ENCODE assay signal across 25 cellular contexts in the genomic region with DNA sequence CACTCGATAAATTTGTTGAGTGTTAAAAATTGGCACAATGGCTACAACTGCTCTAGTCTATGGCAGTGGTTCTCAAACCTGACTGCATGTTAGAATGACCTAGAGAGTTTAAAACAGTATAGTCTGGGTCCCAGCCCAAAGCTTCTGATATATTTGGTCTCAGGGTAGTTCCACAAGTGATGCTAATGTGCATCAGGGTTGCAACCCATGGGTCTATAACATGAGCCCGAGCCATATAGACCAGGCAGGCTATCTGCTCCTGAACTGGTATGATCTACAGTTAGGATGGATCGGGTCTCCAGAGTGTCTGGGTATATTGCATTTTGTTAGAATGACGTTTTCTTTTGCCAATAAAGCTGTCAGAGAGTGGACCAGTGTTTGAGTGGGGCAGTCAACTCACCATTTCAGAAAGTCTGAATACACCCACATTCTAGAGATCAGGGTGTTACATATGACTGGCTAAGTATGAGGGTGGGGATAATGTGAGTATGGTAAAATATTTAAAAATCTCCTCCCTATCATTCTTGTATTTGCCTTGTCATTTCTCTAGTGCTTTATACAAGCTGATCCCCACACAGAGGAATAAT.
"Had no signal": no experiment of that assay in that cellular context is flagged by ENCODE, and none has a peak within 500 bp of the region (broad histone marks: within the 10 kb centered on the region; RNA-seq: fewer than 3 reads in every experiment).

No MANE protein-coding gene starts in this region.

- H3K36me3 Mint-ChIP-seq: activated CD8-positive, alpha-beta memory T cell treated with anti-CD3 and anti-CD28 coated beads, Interleukin-2, amount 10 ng/mL, durations not matched to agents 7 days and 5 days; activated naive CD4-positive, alpha-beta T cell treated with anti-CD3 and anti-CD28 coated beads, Interleukin-2, amount 50 U/mL, for 24 hours; stimulated activated memory B cell treated with anti-CD40 and anti-IgM and Interleukin-4, amounts not matched to agents 10 μg/mL and 1 μg/mL and 100 μg/mL, for 72 hours had no signal

- H3K27ac ChIP-seq: breast epithelium, epithelial cell of prostate, heart right ventricle, ovary, stomach, thyroid gland had no signal

- H3K27me3 ChIP-seq: breast epithelium, ovary, stomach, thyroid gland had no signal

- DNase-seq: activated CD4-positive, alpha-beta T cell treated with anti-CD3 and anti-CD28 coated beads for 36 hours; activated CD4-positive, CD25-positive, alpha-beta regulatory T cell; activated CD8-positive, alpha-beta memory T cell treated with anti-CD3 and anti-CD28 coated beads, Interleukin-2, amount 10 ng/mL, durations not matched to agents 7 days and 5 days; activated CD8-positive, alpha-beta T cell treated with anti-CD3 and anti-CD28 coated beads, Interleukin-2, amount 10 ng/mL, durations not matched to agents 7 days and 5 days; activated naive CD8-positive, alpha-beta T cell treated with anti-CD3 and anti-CD28 coated beads, Interleukin-2, amount 50 U/mL, for 24 hours; activated T-cell treated with anti-CD3 and anti-CD28 coated beads, Interleukin-2, amount 50 U/mL, for 48 hours; amygdala; central memory CD4-positive, alpha-beta T cell; heart right ventricle; naive thymus-derived CD4-positive, alpha-beta T cell; ovary; small intestine; stimulated activated CD4-positive, alpha-beta T cell treated with anti-CD3 and anti-CD28 coated beads, Interleukin-1b, Interleukin-23, amount 100 ng/mL, for 48 hours; stimulated activated CD4-positive, alpha-beta T cell treated with anti-CD3 and anti-CD28 coated beads, Interleukin-4, amount 100 ng/mL, for 4 hours; stimulated activated CD8-positive, alpha-beta memory T cell treated with anti-CD3 and anti-CD28 coated beads, Interleukin-4, amount 100 ng/mL, for 48 hours; stomach; thyroid gland had no signal

- H3K9me3 ChIP-seq: breast epithelium, ovary, stomach, thyroid gland had no signal

- ATAC-seq: activated CD4-positive, alpha-beta T cell treated with anti-CD3 and anti-CD28 coated beads for 36 hours; activated CD8-positive, alpha-beta memory T cell treated with anti-CD3 and anti-CD28 coated beads, Interleukin-2, amount 10 ng/mL, durations not matched to agents 7 days and 5 days; activated CD8-positive, alpha-beta T cell treated with anti-CD3 and anti-CD28 coated beads, Interleukin-2, amount 10 ng/mL, durations not matched to agents 7 days and 5 days; activated naive CD8-positive, alpha-beta T cell treated with anti-CD3 and anti-CD28 coated beads, Interleukin-2, amount 50 U/mL, for 24 hours; heart right ventricle; naive thymus-derived CD4-positive, alpha-beta T cell; sciatic nerve; stimulated activated memory B cell treated with anti-CD40 and anti-IgM and Interleukin-4, amounts not matched to agents 10 μg/mL and 1 μg/mL and 100 μg/mL, for 72 hours had no signal

- H3K36me3 ChIP-seq: breast epithelium, ovary had no signal

- H3K4me3 ChIP-seq: breast epithelium, heart right ventricle, ovary, stomach, thyroid gland had no signal

- H3K9me3 Mint-ChIP-seq: activated naive CD4-positive, alpha-beta T cell treated with anti-CD3 and anti-CD28 coated beads, Interleukin-2, amount 50 U/mL, for 24 hours; activated naive CD8-positive, alpha-beta T cell treated with anti-CD3 and anti-CD28 coated beads, Interleukin-2, amount 50 U/mL, for 24 hours; activated T-helper 2 cell treated with anti-CD3 and anti-CD28 coated beads, Interferon-gamma antibody, Interleukin-2, Interleukin-4, amounts not matched to agents 10 μg/mL and 5 μg/mL and 100 μg/mL, durations not matched to agents 14 hours and 24 hours and 36 hours; stimulated activated memory B cell treated with anti-CD40 and anti-IgM and Interleukin-4, amounts not matched to agents 10 μg/mL and 1 μg/mL and 100 μg/mL, for 72 hours had no signal

- H3K27ac Mint-ChIP-seq: activated CD4-positive, alpha-beta T cell treated with anti-CD3 and anti-CD28 coated beads for 36 hours; activated CD8-positive, alpha-beta memory T cell treated with anti-CD3 and anti-CD28 coated beads, Interleukin-2, amount 10 ng/mL, durations not matched to agents 7 days and 5 days; activated CD8-positive, alpha-beta T cell treated with anti-CD3 and anti-CD28 coated beads, Interleukin-2, amount 10 ng/mL, durations not matched to agents 7 days and 5 days; activated naive CD4-positive, alpha-beta T cell treated with anti-CD3 and anti-CD28 coated beads, Interleukin-2, amount 50 U/mL, for 24 hours; activated naive CD8-positive, alpha-beta T cell treated with anti-CD3 and anti-CD28 coated beads, Interleukin-2, amount 50 U/mL, for 24 hours; activated T-helper 2 cell treated with anti-CD3 and anti-CD28 coated beads, Interferon-gamma antibody, Interleukin-2, Interleukin-4, amounts not matched to agents 10 μg/mL and 5 μg/mL and 100 μg/mL, durations not matched to agents 14 hours and 24 hours and 36 hours; mesothelial cell of epicardium; naive thymus-derived CD4-positive, alpha-beta T cell; progenitor cell of endocrine pancreas; stimulated activated memory B cell treated with anti-CD40 and anti-IgM and Interleukin-4, amounts not matched to agents 10 μg/mL and 1 μg/mL and 100 μg/mL, for 72 hours had no signal

- H3K4me1 Mint-ChIP-seq: activated CD4-positive, alpha-beta T cell treated with anti-CD3 and anti-CD28 coated beads for 36 hours; activated CD8-positive, alpha-beta memory T cell treated with anti-CD3 and anti-CD28 coated beads, Interleukin-2, amount 10 ng/mL, durations not matched to agents 7 days and 5 days; activated naive CD4-positive, alpha-beta T cell treated with anti-CD3 and anti-CD28 coated beads, Interleukin-2, amount 50 U/mL, for 24 hours; mesothelial cell of epicardium; naive thymus-derived CD4-positive, alpha-beta T cell; stimulated activated memory B cell treated with anti-CD40 and anti-IgM and Interleukin-4, amounts not matched to agents 10 μg/mL and 1 μg/mL and 100 μg/mL, for 72 hours had no signal

- H3K4me1 ChIP-seq: breast epithelium, heart right ventricle, stomach, thyroid gland had no signal

- H3K27me3 Mint-ChIP-seq: progenitor cell of endocrine pancreas had no signal

- H3K4me3 Mint-ChIP-seq: activated CD4-positive, alpha-beta T cell treated with anti-CD3 and anti-CD28 coated beads for 36 hours; activated CD8-positive, alpha-beta memory T cell treated with anti-CD3 and anti-CD28 coated beads, Interleukin-2, amount 10 ng/mL, durations not matched to agents 7 days and 5 days; activated CD8-positive, alpha-beta T cell treated with anti-CD3 and anti-CD28 coated beads, Interleukin-2, amount 10 ng/mL, durations not matched to agents 7 days and 5 days; activated naive CD4-positive, alpha-beta T cell treated with anti-CD3 and anti-CD28 coated beads, Interleukin-2, amount 50 U/mL, for 24 hours; activated naive CD8-positive, alpha-beta T cell treated with anti-CD3 and anti-CD28 coated beads, Interleukin-2, amount 50 U/mL, for 24 hours; mesothelial cell of epicardium; naive thymus-derived CD4-positive, alpha-beta T cell; stimulated activated memory B cell treated with anti-CD40 and anti-IgM and Interleukin-4, amounts not matched to agents 10 μg/mL and 1 μg/mL and 100 μg/mL, for 72 hours had no signal
